7 cellular contexts compared by ENCODE assay signal in the genomic region with DNA sequence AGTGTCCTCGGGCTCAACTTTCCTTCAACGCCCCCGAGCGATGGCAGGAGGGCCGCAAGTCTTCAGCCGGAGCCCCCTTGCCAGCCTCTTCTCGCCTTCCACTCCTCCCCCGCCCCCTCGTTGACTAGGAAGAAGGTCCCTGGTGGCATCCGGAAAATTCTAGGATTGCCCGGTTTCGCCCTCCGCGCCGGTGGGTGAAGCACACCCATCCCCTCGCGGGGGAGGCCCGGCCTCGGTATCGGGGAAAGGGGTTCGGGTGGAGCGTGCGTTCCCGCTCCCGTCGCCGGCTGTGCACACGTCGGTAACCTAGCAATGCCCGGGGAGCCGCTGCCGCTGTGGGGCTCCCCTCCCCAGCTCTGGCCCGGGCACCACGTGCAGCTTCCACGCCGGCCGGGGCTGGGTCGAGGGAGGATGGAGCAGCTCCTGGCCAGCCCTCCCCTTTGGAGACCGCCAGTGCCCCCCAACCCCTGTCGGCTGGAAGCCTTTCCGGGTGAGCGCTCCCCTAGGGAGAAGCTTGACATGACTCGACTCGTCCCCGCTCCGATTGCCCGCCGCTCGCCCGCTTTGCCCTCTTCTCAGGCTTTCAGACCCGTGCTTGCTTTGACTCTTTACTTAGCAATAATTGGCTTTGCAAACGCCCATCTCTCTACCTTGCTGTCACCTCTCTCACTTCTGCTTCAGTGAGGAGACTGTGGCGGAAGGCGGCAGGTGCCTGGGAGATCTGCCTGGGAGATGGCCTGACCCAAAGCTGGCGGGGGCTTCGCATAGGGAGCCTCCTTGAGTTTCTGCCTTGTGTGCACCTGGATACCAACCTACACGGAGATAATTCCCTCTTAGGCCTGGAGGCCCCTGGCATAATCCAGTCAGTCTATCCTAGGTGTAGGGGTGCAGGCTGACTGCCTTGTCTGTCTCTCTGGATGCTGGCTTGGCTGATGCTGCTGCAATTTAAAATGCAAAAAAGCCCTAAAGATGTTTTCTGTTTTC. TPM values are rescaled to one million over a fixed set of nuclear protein-coding genes. Genes with fewer than 3 reads are reported as not detected.
DNase-seq lines count a peak whose midpoint lies in the region; ATAC-seq and TF ChIP-seq lines count a peak whose summit lies in the region.

No MANE protein-coding gene starts in this region.

- no peak overlapping the region for H4K91ac ChIP-seq in H9 (ENCODE audit: insufficient read length, low read depth, low read length)

- no peak overlapping the region for H3K18ac ChIP-seq in H9 (ENCODE audit: insufficient read length, low read depth, low read length)

- H3K4me3 Mint-ChIP-seq in H9, result peak overlapping the region; percentile 61 to 87

- H2BK120ac ChIP-seq in H9 (ENCODE audit: low read depth, low read length, poor library complexity, severe bottlenecking), result no peak overlapping the region

- no peak overlapping the region for H2BK12ac ChIP-seq in H9 (ENCODE audit: insufficient read length, low read depth, low read length)

- TF ChIP-seq POLR2A in heart left ventricle (IDR thresholded peaks at IDR 0.05) (no peak), prostate gland (IDR thresholded peaks at IDR 0.05) (no peak)

- H3K23ac ChIP-seq in H9 (ENCODE audit: insufficient read length, low read depth, low read length), result no peak overlapping the region

- H4K20me1 ChIP-seq in H9 (ENCODE audit: control insufficient read depth, insufficient read depth, insufficient read length), result no peaks in the 10 kb centered on the region

- ATAC-seq in heart left ventricle (peak in 2 of 4 donors; percentile 33 to 48), GM18520 (IDR thresholded peaks at IDR 0.05; ENCODE audit: unreplicated experiment) (no peak), HG03135 (IDR thresholded peaks at IDR 0.05; ENCODE audit: unreplicated experiment) (no peak), GM18502 (IDR thresholded peaks at IDR 0.05; ENCODE audit: poor library complexity, unreplicated experiment) (no peak)

- H3K27ac ChIP-seq in H9 (ENCODE audit: insufficient read length, low read depth, low read length) (no peak overlapping the region), VCaP (peak overlapping the region; percentile 94), heart left ventricle (no peak overlapping the region), prostate gland (peak overlapping the region; percentile 45 to 51)

- H3K27me3 ChIP-seq in H9 (ENCODE audit: insufficient read depth, low read length) (peaks cover 15% of the 10 kb centered on the region), heart left ventricle (peaks cover 11 to 68% (median 21%) of the 10 kb centered on the region in 9 donors), prostate gland (replicated peaks; ENCODE audit: insufficient read depth) (no peaks in the 10 kb centered on the region)

- H3K27ac Mint-ChIP-seq in H9, result no peak overlapping the region

- H2AFZ ChIP-seq in H9 (ENCODE audit: low read length), result no peak overlapping the region

- H2BK20ac ChIP-seq in H9 (ENCODE audit: low read depth, low read length, poor library complexity, severe bottlenecking), result no peak overlapping the region

- H2BK5ac ChIP-seq in H9 (ENCODE audit: insufficient read length, low read length), result no peak overlapping the region

- no peak overlapping the region for H2BK15ac ChIP-seq in H9 (ENCODE audit: low read depth, low read length)

- H3K23me2 ChIP-seq in H9 (ENCODE audit: insufficient read length, low read depth, low read length, poor library complexity, severe bottlenecking), result peaks cover 12% of the 10 kb centered on the region

- no peak overlapping the region for H4K5ac ChIP-seq in H9 (ENCODE audit: insufficient read length, low read depth, low read length)

- intact Hi-C loops in heart left ventricle (cut with DNase I), result no loop called here
- intact Hi-C loops in prostate gland (cut with DNase I), result no loop called here

- TF ChIP-seq CTCF in H9 (conservative IDR thresholded peaks at IDR 0.05), result no peak
- no peak for TF ChIP-seq CTCF in VCaP (conservative IDR thresholded peaks at IDR 0.05)
- no peak for TF ChIP-seq CTCF in heart left ventricle (IDR thresholded peaks at IDR 0.05)
- TF ChIP-seq CTCF in prostate gland (IDR thresholded peaks at IDR 0.05), result peak in 1 of 4 experiments; percentile 5

- H3K9ac ChIP-seq in H9 (ENCODE audit: extremely low read depth, insufficient read length, low read length), result no peak overlapping the region

- H3K14ac ChIP-seq in H9 (ENCODE audit: insufficient read depth, low read length), result no peak overlapping the region

- H2AK5ac ChIP-seq in H9 (ENCODE audit: insufficient read length, low read length), result no peak overlapping the region

- H3K4me1 ChIP-seq in H9 (ENCODE audit: insufficient read depth, low read length), result no peaks in the 10 kb centered on the region
- H3K4me1 ChIP-seq in heart left ventricle, result peaks cover 0 to 24% (median 14%) of the 10 kb centered on the region in 12 donors
- no peaks in the 10 kb centered on the region for H3K4me1 ChIP-seq in prostate gland (replicated peaks)

- no peaks in the 10 kb centered on the region for H3K79me2 ChIP-seq in H9 (ENCODE audit: insufficient read depth, low read length)

- H3K4me3 ChIP-seq in heart left ventricle (peak overlapping the region in 11 of 12 donors; percentile 13 to 49 (median 37)), prostate gland (peak overlapping the region; percentile 38 to 46)

- H3K9me3 Mint-ChIP-seq in H9, result no peaks in the 10 kb centered on the region

- no peaks in the 10 kb centered on the region for H3K79me1 ChIP-seq in H9 (ENCODE audit: insufficient read depth, low read depth, low read length, poor library complexity, severe bottlenecking)

- peaks cover 71% of the 10 kb centered on the region for H3K27me3 Mint-ChIP-seq in H9 (ENCODE audit: low read depth)

- no peak overlapping the region for H4K8ac ChIP-seq in H9 (replicated peaks; ENCODE audit: insufficient read length, low read depth, low read length)

- H3K4me1 Mint-ChIP-seq in H9, result peaks cover 12 to 16% of the 10 kb centered on the region in 2 experiments

- H3K4me2 ChIP-seq in H9 (ENCODE audit: insufficient read depth, insufficient read length, low read length), result peak overlapping the region; percentile 56

- H3K9me3 ChIP-seq in H9 (ENCODE audit: control insufficient read depth, low read depth, low read length), result no peaks in the 10 kb centered on the region
- H3K9me3 ChIP-seq in heart left ventricle, result no peaks in the 10 kb centered on the region
- no peaks in the 10 kb centered on the region for H3K9me3 ChIP-seq in prostate gland

- H3T11ph ChIP-seq in H9 (ENCODE audit: low read length), result no peak overlapping the region

- H3K4ac ChIP-seq in H9 (ENCODE audit: low read depth, low read length), result no peak overlapping the region

- WGBS in H9 (ENCODE audit: extremely low coverage, insufficient read length, low lambda C conversion rate), result no CpG with 5 or more reads among the region's 57 CpGs
- 8 to 39% (median 15%) methylated on average over 19 to 57 of the region's 57 CpGs for WGBS in heart left ventricle, 4 donors
- WGBS in prostate gland, result 6% methylated on average over 49 of the region's 57 CpGs

- H3K36me3 ChIP-seq in heart left ventricle (no peaks in the 10 kb centered on the region), prostate gland (no peaks in the 10 kb centered on the region)

- no peaks in the 10 kb centered on the region for H3K36me3 Mint-ChIP-seq in H9 (ENCODE audit: insufficient read depth in 1 of 3, low read depth in 3 of 3)

- DNase-seq in H9 (peak; percentile 45), heart left ventricle (no peak), prostate gland (ENCODE audit: low spot score) (no peak)

- no peak overlapping the region for H3K56ac ChIP-seq in H9 (ENCODE audit: insufficient read length, low read depth, low read length)

RNA-seq across cellular contexts. Expression of gene CACNA1D, which starts 1.4 kb away (rescaled TPM):
- total RNA-seq in H9 (2021) (1.9 and 3.5 TPM in 2 replicates), heart left ventricle (1 to 10 TPM in 2 of 9 donors, under 1 TPM in 6, not detected in 1; 0.16 to 2.4 (median 0.46) TPM), prostate gland (10 to 100 TPM; 15.5 to 45.1 TPM)
- polyA plus RNA-seq in heart left ventricle, result under 1 TPM; 0.06 to 0.27 TPM

Comparison
In these comparisons a context has a peak if more than half of its experiments do, and no peak if none do; other contexts are left out.
1. H3K27ac ChIP-seq: peak in VCaP (single experiment) and prostate gland (2 of 2); none in H9 (single experiment) and heart left ventricle (0 of 12).